ENCODE assay signal across 1 cellular context in the genomic region with DNA sequence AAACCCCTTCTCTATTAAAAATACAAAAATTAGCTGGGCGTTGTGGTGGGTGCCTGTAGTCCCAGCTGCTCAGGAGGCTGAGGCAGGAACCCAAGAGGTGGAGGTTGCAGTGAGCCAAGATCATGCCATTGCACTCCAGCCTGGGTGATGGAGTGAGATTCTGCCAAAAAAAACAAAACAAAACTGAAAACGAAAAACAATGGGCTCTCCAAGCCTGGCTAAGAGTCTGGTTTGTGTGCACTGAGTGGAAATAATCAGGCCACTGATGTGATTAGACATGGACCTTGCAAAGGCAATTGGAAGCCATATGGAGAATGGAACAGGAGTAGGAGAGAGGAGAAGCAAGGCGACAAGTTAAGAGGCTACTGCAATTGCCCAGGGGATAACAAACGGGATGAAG.
TF ChIP-seq lines count a peak whose summit lies in the region.

No MANE protein-coding gene starts in this region.

TF ChIP-seq in GM23338, 12 proteins besides CTCF, POLR2A, EP300 and RAD21:
- TF ChIP-seq ETS1 (IDR thresholded peaks at IDR 0.05) (no peak), JUNB (IDR thresholded peaks at IDR 0.05; ENCODE audit: unreplicated experiment) (no peak), POLR2AphosphoS5 (IDR thresholded peaks at IDR 0.05; ENCODE audit: low read depth) (no peak), CREB1 (CRISPR knock-in tag; IDR thresholded peaks at IDR 0.05; ENCODE audit: low read depth) (no peak), EZH2phosphoT487 (IDR thresholded peaks at IDR 0.05; ENCODE audit: unreplicated experiment) (no peak), ZNF114 (CRISPR knock-in tag; IDR thresholded peaks at IDR 0.05) (no peak)
